8 cellular contexts compared by ENCODE assay signal in the genomic region with DNA sequence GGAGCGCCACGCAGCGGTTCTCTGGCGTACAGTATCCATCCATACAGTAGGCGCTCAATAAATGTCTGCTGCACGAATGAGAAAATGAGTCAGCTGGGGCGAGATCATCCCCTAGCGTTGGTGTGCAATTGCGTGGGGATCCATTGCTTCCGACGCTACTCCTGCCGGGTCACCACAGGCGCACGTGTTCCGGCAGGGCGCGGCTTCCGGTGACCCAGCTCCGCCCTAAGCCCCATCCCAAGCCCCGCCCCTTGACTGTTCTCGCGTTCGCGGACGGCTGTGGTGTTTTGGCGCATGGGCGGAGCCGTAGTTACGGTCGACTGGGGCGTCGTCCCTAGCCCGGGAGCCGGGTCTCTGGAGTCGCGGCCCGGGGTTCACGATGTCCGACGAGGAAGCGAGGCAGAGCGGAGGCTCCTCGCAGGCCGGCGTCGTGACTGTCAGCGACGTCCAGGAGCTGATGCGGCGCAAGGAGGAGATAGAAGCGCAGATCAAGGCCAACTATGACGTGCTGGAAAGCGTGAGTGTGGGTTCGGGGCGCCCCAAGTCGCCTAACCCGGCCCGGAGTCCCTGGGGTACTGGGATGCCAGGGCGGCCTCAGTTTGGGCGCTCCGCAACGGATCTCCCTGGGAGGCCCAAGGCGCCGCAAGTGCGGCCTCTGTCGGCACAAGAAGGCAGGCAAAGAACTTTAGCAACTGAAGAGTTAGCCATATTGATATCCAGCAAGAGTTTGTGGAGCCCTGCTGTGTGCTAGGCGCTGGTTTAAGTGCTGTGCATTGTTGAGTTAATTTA. TPM values are rescaled to one million over a fixed set of nuclear protein-coding genes. Genes with fewer than 3 reads are reported as not detected.
A peak's percentile ranks its signal among the peaks of the same experiment; 100 is the strongest.
DNase-seq lines count a peak whose midpoint lies in the region; FAIRE-seq and TF ChIP-seq lines count a peak whose summit lies in the region.

A gene with protein sequence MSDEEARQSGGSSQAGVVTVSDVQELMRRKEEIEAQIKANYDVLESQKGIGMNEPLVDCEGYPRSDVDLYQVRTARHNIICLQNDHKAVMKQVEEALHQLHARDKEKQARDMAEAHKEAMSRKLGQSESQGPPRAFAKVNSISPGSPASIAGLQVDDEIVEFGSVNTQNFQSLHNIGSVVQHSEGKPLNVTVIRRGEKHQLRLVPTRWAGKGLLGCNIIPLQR (plus strand): TSS at position 313 of the 789 bp plus-strand sequence. CDS start 67 bp downstream, at position 380.

- peak within 1 kb of the TSS; percentile 12 for H3K18ac ChIP-seq in H9 (ENCODE audit: insufficient read length, low read depth, low read length)

- H3K79me1 ChIP-seq in H9 (ENCODE audit: insufficient read depth, low read depth, low read length, poor library complexity, severe bottlenecking) = no peaks in the 10 kb centered on the region

- H3K4me1 Mint-ChIP-seq in H9 (peaks cover 12 to 13% of the 10 kb centered on the region in 2 experiments), nephron (peaks cover 27% of the 10 kb centered on the region)
- peaks cover 49% of the 10 kb centered on the region for H3K4me1 Mint-ChIP-seq in stimulated activated naive CD8-positive, alpha-beta T cell treated with anti-CD3 and anti-CD28 coated beads, Interleukin-15, Interleukin-2, amounts not matched to agents 100 ng/mL and 50 ng/mL, for 24 hours (ENCODE audit: low read depth)

- H3K23ac ChIP-seq in H9 (ENCODE audit: insufficient read length, low read depth, low read length) = no peak within 1 kb of the TSS

- peak within 1 kb of the TSS; percentile 71 for H3K14ac ChIP-seq in H9 (ENCODE audit: insufficient read depth, low read length)

- H3K4me2 ChIP-seq in H9 (ENCODE audit: insufficient read depth, insufficient read length, low read length) = peak within 1 kb of the TSS; percentile 80

- no peak within 1 kb of the TSS for H2BK12ac ChIP-seq in H9 (ENCODE audit: insufficient read length, low read depth, low read length)

- H3K23me2 ChIP-seq in H9 (ENCODE audit: insufficient read length, low read depth, low read length, poor library complexity, severe bottlenecking) = peaks cover 3% of the 10 kb centered on the region

- H3K36me3 Mint-ChIP-seq in H9 (ENCODE audit: insufficient read depth in 1 of 3, low read depth in 3 of 3) = peaks cover 2 to 18% (median 10%) of the 10 kb centered on the region in 3 experiments; a peak in 5 of 7 replicates
- H3K36me3 Mint-ChIP-seq in nephron (ENCODE audit: low read depth) = peaks cover 9% of the 10 kb centered on the region
- H3K36me3 Mint-ChIP-seq in stimulated activated naive CD8-positive, alpha-beta T cell treated with anti-CD3 and anti-CD28 coated beads, Interleukin-15, Interleukin-2, amounts not matched to agents 100 ng/mL and 50 ng/mL, for 24 hours (ENCODE audit: low read depth) = peaks cover 13% of the 10 kb centered on the region

- no peaks in the 10 kb centered on the region; a peak in 1 of 5 replicates for H3K9me3 Mint-ChIP-seq in H9
- H3K9me3 Mint-ChIP-seq in nephron = no peaks in the 10 kb centered on the region
- H3K9me3 Mint-ChIP-seq in stimulated activated naive CD8-positive, alpha-beta T cell treated with anti-CD3 and anti-CD28 coated beads, Interleukin-15, Interleukin-2, amounts not matched to agents 100 ng/mL and 50 ng/mL, for 24 hours = no peaks in the 10 kb centered on the region

- no peak within 1 kb of the TSS for H2BK120ac ChIP-seq in H9 (ENCODE audit: low read depth, low read length, poor library complexity, severe bottlenecking)

- no peak within 1 kb of the TSS for H4K5ac ChIP-seq in H9 (ENCODE audit: insufficient read length, low read depth, low read length)

- FAIRE-seq in G401.6 (lab: Jason Lieb, UNC) = peak; percentile 98

- H3T11ph ChIP-seq in H9 (ENCODE audit: low read length) = no peak within 1 kb of the TSS

- WGBS in H9 (ENCODE audit: extremely low coverage, insufficient read length, low lambda C conversion rate) = no CpG with 5 or more reads among the region's 67 CpGs

- H4K91ac ChIP-seq in H9 (ENCODE audit: insufficient read length, low read depth, low read length) = no peak within 1 kb of the TSS

- H2BK15ac ChIP-seq in H9 (ENCODE audit: low read depth, low read length) = no peak within 1 kb of the TSS

- DNase-seq in H9 (peak; percentile 98), M059J (ENCODE audit: low read depth) (peak; percentile 94), SHP77 (lab: John Stamatoyannopoulos, UW) (peak; percentile 97), fibroblast of pulmonary artery (ENCODE audit: low read depth) (peak; percentile 98)
- peak; percentile 98 for DNase-seq in activated effector memory CD4-positive, alpha-beta T cell treated with Interleukin-2 at 50 U/mL for 16 hours

- no peak within 1 kb of the TSS for H3K4ac ChIP-seq in H9 (ENCODE audit: low read depth, low read length)

- H3K27me3 Mint-ChIP-seq in H9 (ENCODE audit: low read depth) (peaks cover 37% of the 10 kb centered on the region), nephron (ENCODE audit: low read depth) (peaks cover 9% of the 10 kb centered on the region)
- H3K27me3 Mint-ChIP-seq in stimulated activated naive CD8-positive, alpha-beta T cell treated with anti-CD3 and anti-CD28 coated beads, Interleukin-15, Interleukin-2, amounts not matched to agents 100 ng/mL and 50 ng/mL, for 24 hours = no peaks in the 10 kb centered on the region

- H3K79me2 ChIP-seq in H9 (ENCODE audit: insufficient read depth, low read length) = no peaks in the 10 kb centered on the region

- no peak within 1 kb of the TSS for H2BK5ac ChIP-seq in H9 (ENCODE audit: insufficient read length, low read length)

- no peaks in the 10 kb centered on the region; the same call in 1 of the 2 replicates for H3K27me3 ChIP-seq in H9 (ENCODE audit: insufficient read depth, low read length)

- TF ChIP-seq CTCF in H9 (conservative IDR thresholded peaks at IDR 0.05) = peak; percentile 79
- peak; percentile 78 for TF ChIP-seq CTCF in fibroblast of pulmonary artery (IDR thresholded peaks at IDR 0.05; ENCODE audit: low read length, missing control alignments)
- TF ChIP-seq CTCF in nephron (IDR thresholded peaks at IDR 0.05; ENCODE audit: unreplicated experiment in 3 of 3) = peak; percentile 60 to 72 (median 62)

- H3K9ac ChIP-seq in H9 (ENCODE audit: extremely low read depth, insufficient read length, low read length) = peak within 1 kb of the TSS; percentile 60

- H4K20me1 ChIP-seq in H9 (ENCODE audit: control insufficient read depth, insufficient read depth, insufficient read length) = no peaks in the 10 kb centered on the region

- H3K27ac Mint-ChIP-seq in H9 (peak within 1 kb of the TSS; percentile 99 to 100 (median 99)), nephron (peak within 1 kb of the TSS; percentile 96 to 99 (median 97))
- H3K27ac Mint-ChIP-seq in stimulated activated naive CD8-positive, alpha-beta T cell treated with anti-CD3 and anti-CD28 coated beads, Interleukin-15, Interleukin-2, amounts not matched to agents 100 ng/mL and 50 ng/mL, for 24 hours = peak within 1 kb of the TSS; percentile 98

- no peak within 1 kb of the TSS for H2BK20ac ChIP-seq in H9 (ENCODE audit: low read depth, low read length, poor library complexity, severe bottlenecking)

- no peaks in the 10 kb centered on the region for H3K4me1 ChIP-seq in H9 (ENCODE audit: insufficient read depth, low read length)

- no peaks in the 10 kb centered on the region for H3K9me3 ChIP-seq in H9 (ENCODE audit: control insufficient read depth, low read depth, low read length)

- no peak within 1 kb of the TSS for H2AFZ ChIP-seq in H9 (ENCODE audit: low read length)

- peak within 1 kb of the TSS; percentile 90 for H3K4me3 ChIP-seq in fibroblast of pulmonary artery (replicated peaks; ENCODE audit: low read depth, low read length)

- H3K4me3 Mint-ChIP-seq in H9 (peak within 1 kb of the TSS; percentile 92 to 96), nephron (peak within 1 kb of the TSS; percentile 96 to 100 (median 100))
- H3K4me3 Mint-ChIP-seq in stimulated activated naive CD8-positive, alpha-beta T cell treated with anti-CD3 and anti-CD28 coated beads, Interleukin-15, Interleukin-2, amounts not matched to agents 100 ng/mL and 50 ng/mL, for 24 hours = peak within 1 kb of the TSS; percentile 98

- no peak within 1 kb of the TSS for H4K8ac ChIP-seq in H9 (replicated peaks; ENCODE audit: insufficient read length, low read depth, low read length)

- no peak within 1 kb of the TSS for H2AK5ac ChIP-seq in H9 (ENCODE audit: insufficient read length, low read length)

- H3K56ac ChIP-seq in H9 (ENCODE audit: insufficient read length, low read depth, low read length) = no peak within 1 kb of the TSS

- no peak within 1 kb of the TSS for H3K27ac ChIP-seq in H9 (ENCODE audit: insufficient read length, low read depth, low read length)

RNA-seq across cellular contexts. Expression of the gene that starts here (rescaled TPM):
- total RNA-seq in H9 (2021) = 39.9 and 41.2 TPM in 2 replicates
- total RNA-seq in M059J (2014; rRNA removed; shearing (Covaris generic)) = 65.7 and 73.8 TPM in 2 replicates
